1 cellular context compared by ENCODE assay signal in the genomic region with DNA sequence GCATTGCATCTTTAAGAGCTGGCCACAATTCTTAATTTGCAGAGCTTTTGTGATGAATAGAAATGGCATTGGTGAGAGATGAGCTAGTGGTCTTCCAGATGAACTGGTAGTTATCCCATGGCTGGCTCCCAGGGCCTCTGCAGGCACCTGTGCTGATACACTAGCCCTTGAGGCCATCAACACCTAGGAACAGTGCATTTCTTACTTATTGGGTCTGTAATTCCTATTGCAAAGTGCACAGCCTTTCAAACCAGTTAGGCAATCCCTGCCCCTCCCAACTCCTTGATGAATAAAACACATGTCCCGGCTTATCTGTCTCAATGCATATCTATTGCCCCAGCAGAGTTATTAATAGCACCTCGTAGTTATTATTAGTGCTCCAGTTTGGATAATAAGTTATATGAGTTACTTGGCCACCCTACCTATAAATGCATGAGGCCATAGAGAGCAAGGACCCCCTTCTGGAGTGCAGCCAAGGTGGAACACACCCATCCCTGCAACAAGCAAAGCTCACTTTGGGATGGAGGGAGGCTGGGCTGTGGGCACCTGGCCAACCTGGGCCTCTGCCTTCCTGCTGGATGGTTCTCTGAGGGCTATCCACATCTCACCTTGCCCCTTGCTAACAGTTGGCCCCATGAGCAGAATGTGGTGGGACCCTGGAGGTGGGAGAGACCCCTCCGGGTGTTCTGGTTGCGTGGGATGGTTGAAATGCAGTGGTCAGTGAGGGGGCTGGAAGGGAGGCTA.
TF ChIP-seq lines count a peak whose summit lies in the region.

No MANE protein-coding gene starts in this region.

TF ChIP-seq in H1, 55 proteins besides CTCF, POLR2A, EP300 and RAD21:
- TF ChIP-seq, protein P1, sequence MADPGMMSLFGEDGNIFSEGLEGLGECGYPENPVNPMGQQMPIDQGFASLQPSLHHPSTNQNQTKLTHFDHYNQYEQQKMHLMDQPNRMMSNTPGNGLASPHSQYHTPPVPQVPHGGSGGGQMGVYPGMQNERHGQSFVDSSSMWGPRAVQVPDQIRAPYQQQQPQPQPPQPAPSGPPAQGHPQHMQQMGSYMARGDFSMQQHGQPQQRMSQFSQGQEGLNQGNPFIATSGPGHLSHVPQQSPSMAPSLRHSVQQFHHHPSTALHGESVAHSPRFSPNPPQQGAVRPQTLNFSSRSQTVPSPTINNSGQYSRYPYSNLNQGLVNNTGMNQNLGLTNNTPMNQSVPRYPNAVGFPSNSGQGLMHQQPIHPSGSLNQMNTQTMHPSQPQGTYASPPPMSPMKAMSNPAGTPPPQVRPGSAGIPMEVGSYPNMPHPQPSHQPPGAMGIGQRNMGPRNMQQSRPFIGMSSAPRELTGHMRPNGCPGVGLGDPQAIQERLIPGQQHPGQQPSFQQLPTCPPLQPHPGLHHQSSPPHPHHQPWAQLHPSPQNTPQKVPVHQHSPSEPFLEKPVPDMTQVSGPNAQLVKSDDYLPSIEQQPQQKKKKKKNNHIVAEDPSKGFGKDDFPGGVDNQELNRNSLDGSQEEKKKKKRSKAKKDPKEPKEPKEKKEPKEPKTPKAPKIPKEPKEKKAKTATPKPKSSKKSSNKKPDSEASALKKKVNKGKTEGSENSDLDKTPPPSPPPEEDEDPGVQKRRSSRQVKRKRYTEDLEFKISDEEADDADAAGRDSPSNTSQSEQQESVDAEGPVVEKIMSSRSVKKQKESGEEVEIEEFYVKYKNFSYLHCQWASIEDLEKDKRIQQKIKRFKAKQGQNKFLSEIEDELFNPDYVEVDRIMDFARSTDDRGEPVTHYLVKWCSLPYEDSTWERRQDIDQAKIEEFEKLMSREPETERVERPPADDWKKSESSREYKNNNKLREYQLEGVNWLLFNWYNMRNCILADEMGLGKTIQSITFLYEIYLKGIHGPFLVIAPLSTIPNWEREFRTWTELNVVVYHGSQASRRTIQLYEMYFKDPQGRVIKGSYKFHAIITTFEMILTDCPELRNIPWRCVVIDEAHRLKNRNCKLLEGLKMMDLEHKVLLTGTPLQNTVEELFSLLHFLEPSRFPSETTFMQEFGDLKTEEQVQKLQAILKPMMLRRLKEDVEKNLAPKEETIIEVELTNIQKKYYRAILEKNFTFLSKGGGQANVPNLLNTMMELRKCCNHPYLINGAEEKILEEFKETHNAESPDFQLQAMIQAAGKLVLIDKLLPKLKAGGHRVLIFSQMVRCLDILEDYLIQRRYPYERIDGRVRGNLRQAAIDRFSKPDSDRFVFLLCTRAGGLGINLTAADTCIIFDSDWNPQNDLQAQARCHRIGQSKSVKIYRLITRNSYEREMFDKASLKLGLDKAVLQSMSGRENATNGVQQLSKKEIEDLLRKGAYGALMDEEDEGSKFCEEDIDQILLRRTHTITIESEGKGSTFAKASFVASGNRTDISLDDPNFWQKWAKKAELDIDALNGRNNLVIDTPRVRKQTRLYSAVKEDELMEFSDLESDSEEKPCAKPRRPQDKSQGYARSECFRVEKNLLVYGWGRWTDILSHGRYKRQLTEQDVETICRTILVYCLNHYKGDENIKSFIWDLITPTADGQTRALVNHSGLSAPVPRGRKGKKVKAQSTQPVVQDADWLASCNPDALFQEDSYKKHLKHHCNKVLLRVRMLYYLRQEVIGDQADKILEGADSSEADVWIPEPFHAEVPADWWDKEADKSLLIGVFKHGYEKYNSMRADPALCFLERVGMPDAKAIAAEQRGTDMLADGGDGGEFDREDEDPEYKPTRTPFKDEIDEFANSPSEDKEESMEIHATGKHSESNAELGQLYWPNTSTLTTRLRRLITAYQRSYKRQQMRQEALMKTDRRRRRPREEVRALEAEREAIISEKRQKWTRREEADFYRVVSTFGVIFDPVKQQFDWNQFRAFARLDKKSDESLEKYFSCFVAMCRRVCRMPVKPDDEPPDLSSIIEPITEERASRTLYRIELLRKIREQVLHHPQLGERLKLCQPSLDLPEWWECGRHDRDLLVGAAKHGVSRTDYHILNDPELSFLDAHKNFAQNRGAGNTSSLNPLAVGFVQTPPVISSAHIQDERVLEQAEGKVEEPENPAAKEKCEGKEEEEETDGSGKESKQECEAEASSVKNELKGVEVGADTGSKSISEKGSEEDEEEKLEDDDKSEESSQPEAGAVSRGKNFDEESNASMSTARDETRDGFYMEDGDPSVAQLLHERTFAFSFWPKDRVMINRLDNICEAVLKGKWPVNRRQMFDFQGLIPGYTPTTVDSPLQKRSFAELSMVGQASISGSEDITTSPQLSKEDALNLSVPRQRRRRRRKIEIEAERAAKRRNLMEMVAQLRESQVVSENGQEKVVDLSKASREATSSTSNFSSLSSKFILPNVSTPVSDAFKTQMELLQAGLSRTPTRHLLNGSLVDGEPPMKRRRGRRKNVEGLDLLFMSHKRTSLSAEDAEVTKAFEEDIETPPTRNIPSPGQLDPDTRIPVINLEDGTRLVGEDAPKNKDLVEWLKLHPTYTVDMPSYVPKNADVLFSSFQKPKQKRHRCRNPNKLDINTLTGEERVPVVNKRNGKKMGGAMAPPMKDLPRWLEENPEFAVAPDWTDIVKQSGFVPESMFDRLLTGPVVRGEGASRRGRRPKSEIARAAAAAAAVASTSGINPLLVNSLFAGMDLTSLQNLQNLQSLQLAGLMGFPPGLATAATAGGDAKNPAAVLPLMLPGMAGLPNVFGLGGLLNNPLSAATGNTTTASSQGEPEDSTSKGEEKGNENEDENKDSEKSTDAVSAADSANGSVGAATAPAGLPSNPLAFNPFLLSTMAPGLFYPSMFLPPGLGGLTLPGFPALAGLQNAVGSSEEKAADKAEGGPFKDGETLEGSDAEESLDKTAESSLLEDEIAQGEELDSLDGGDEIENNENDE (IDR thresholded peaks at IDR 0.05; ENCODE audit: insufficient replicate concordance, low read length): no peak
- TF ChIP-seq CBX5 (IDR thresholded peaks at IDR 0.05; ENCODE audit: low read depth, low read length): no peak
- no peak for TF ChIP-seq SIX5 (IDR thresholded peaks at IDR 0.05; ENCODE audit: low read depth, low read length)
- TF ChIP-seq MAFK (IDR thresholded peaks at IDR 0.05; ENCODE audit: low read depth, low read length): no peak
- TF ChIP-seq SIN3A (conservative IDR thresholded peaks at IDR 0.05 in 1 of 2, IDR thresholded peaks at IDR 0.05 in 1 of 2; ENCODE audit: low read depth in 1 of 2, low read length in 2 of 2): no peak
- TF ChIP-seq CTBP2 (IDR thresholded peaks at IDR 0.05; ENCODE audit: borderline replicate concordance, insufficient read depth, insufficient read length, low read length): no peak
- TF ChIP-seq ATF2 (IDR thresholded peaks at IDR 0.05; ENCODE audit: low read length): no peak
- TF ChIP-seq NANOG (IDR thresholded peaks at IDR 0.05; ENCODE audit: insufficient read depth, low read depth, low read length, poor library complexity, severe bottlenecking): no peak
- TF ChIP-seq YY1 (IDR thresholded peaks at IDR 0.05; ENCODE audit: low read depth, low read length): no peak
- TF ChIP-seq JUN (IDR thresholded peaks at IDR 0.05; ENCODE audit: low read depth, low read length): no peak
- TF ChIP-seq KDM4A (IDR thresholded peaks at IDR 0.05; ENCODE audit: low read depth, low read length, severe bottlenecking): no peak
- no peak for TF ChIP-seq TEAD4 (IDR thresholded peaks at IDR 0.05; ENCODE audit: low read depth, low read length)
- TF ChIP-seq TAF7 (optimal IDR thresholded peaks at IDR 0.05; ENCODE audit: borderline replicate concordance, low read depth, low read length): no peak
- no peak for TF ChIP-seq RFX5 (IDR thresholded peaks at IDR 0.05; ENCODE audit: borderline replicate concordance, low read depth, low read length)
- no peak for TF ChIP-seq TCF12 (IDR thresholded peaks at IDR 0.05; ENCODE audit: low read depth, low read length)
